25 cellular contexts compared by ENCODE assay signal in genomic region chr7:4154882-4155281, GRCh38.
"Had no signal": no experiment of that assay in that cellular context is flagged by ENCODE, and none has a peak within 500 bp of the region (broad histone marks: within the 10 kb centered on the region; RNA-seq: fewer than 3 reads in every experiment).

No MANE protein-coding gene starts in this region.

- H3K4me1 ChIP-seq: colonic mucosa, heart left ventricle, lower lobe of right lung, prostate gland, right atrium auricular region, tibial artery had no signal

- H3K9me3 Mint-ChIP-seq: dendritic cell treated with granulocyte-macrophage colony-stimulating factor and Interleukin-4, amounts not matched to agents 40 ng/mL and 50 ng/mL, for 4 days; immature natural killer cell; natural killer cell; neural crest cell; stimulated activated effector memory CD8-positive, alpha-beta T cell treated with anti-CD3 and anti-CD28 coated beads, Interleukin-12 subunit alpha, Interleukin-12 subunit beta, amount 100 ng/mL, for 72 hours; type B pancreatic cell had no signal

- H3K4me3 Mint-ChIP-seq: dendritic cell treated with granulocyte-macrophage colony-stimulating factor and Interleukin-4, amounts not matched to agents 40 ng/mL and 50 ng/mL, for 4 days; immature natural killer cell; natural killer cell; neural crest cell; stimulated activated effector memory CD8-positive, alpha-beta T cell treated with anti-CD3 and anti-CD28 coated beads, Interleukin-12 subunit alpha, Interleukin-12 subunit beta, amount 100 ng/mL, for 72 hours; type B pancreatic cell had no signal

- H3K4me3 ChIP-seq: colonic mucosa, esophagus muscularis mucosa, gastroesophageal sphincter, heart left ventricle, lower lobe of right lung, prostate gland, right atrium auricular region, sigmoid colon, testis, tibial artery had no signal

- H3K36me3 Mint-ChIP-seq: immature natural killer cell; natural killer cell; stimulated activated effector memory CD8-positive, alpha-beta T cell treated with anti-CD3 and anti-CD28 coated beads, Interleukin-12 subunit alpha, Interleukin-12 subunit beta, amount 100 ng/mL, for 72 hours; type B pancreatic cell had no signal

- H3K4me1 Mint-ChIP-seq: immature natural killer cell; natural killer cell; stimulated activated effector memory CD8-positive, alpha-beta T cell treated with anti-CD3 and anti-CD28 coated beads, Interleukin-12 subunit alpha, Interleukin-12 subunit beta, amount 100 ng/mL, for 72 hours had no signal

- H3K27ac Mint-ChIP-seq: dendritic cell treated with granulocyte-macrophage colony-stimulating factor and Interleukin-4, amounts not matched to agents 40 ng/mL and 50 ng/mL, for 4 days; immature natural killer cell; natural killer cell; stimulated activated effector memory CD8-positive, alpha-beta T cell treated with anti-CD3 and anti-CD28 coated beads, Interleukin-12 subunit alpha, Interleukin-12 subunit beta, amount 100 ng/mL, for 72 hours; type B pancreatic cell had no signal

- H3K9me3 ChIP-seq: colonic mucosa, esophagus muscularis mucosa, gastroesophageal sphincter, heart left ventricle, lower lobe of right lung, prostate gland, right atrium auricular region, sigmoid colon, testis, tibial artery had no signal

- H3K27ac ChIP-seq: colonic mucosa, esophagus muscularis mucosa, foreskin keratinocyte, gastroesophageal sphincter, heart left ventricle, lower lobe of right lung, prostate gland, right atrium auricular region, sigmoid colon, testis, tibial artery had no signal

- H3K27me3 ChIP-seq: colonic mucosa, esophagus muscularis mucosa, foreskin keratinocyte, gastroesophageal sphincter, heart left ventricle, right atrium auricular region, sigmoid colon, testis, tibial artery had no signal

- H3K36me3 ChIP-seq: colonic mucosa, esophagus muscularis mucosa, gastroesophageal sphincter, heart left ventricle, lower lobe of right lung, prostate gland, right atrium auricular region, sigmoid colon had no signal

- ATAC-seq: foreskin keratinocyte; gastroesophageal sphincter; heart left ventricle; left ventricle myocardium superior; lower lobe of right lung; natural killer cell; stimulated activated effector memory CD8-positive, alpha-beta T cell treated with anti-CD3 and anti-CD28 coated beads, Interleukin-12 subunit alpha, Interleukin-12 subunit beta, amount 100 ng/mL, for 72 hours; stimulated activated naive CD8-positive, alpha-beta T cell treated with anti-CD3 and anti-CD28 coated beads, Interleukin-15, Interleukin-2, amounts not matched to agents 100 U/mL and 50 U/mL, for 24 hours had no signal

- DNase-seq: colonic mucosa; effector CD8-positive, alpha-beta T cell; foreskin keratinocyte; heart left ventricle; hippocampal formation; immature natural killer cell; islet precursor cell; left ventricle myocardium superior; lower lobe of right lung; natural killer cell; nucleus accumbens; sigmoid colon; stimulated activated CD4-positive, alpha-beta T cell treated with anti-CD3 and anti-CD28 coated beads, Interleukin-2, amount 100 ng/mL, for 24 hours; stimulated activated CD4-positive, alpha-beta T cell treated with anti-CD3 and anti-CD28 coated beads, Interleukin-4, amount 100 ng/mL, for 24 hours; stimulated activated naive CD8-positive, alpha-beta T cell treated with anti-CD3 and anti-CD28 coated beads, Interleukin-15, Interleukin-2, amounts not matched to agents 100 U/mL and 50 U/mL, for 24 hours; testis; tibial artery had no signal

- H3K27me3 Mint-ChIP-seq: dendritic cell treated with granulocyte-macrophage colony-stimulating factor and Interleukin-4, amounts not matched to agents 40 ng/mL and 50 ng/mL, for 4 days; type B pancreatic cell had no signal
